Comparison of ENCODE assay signal across 2 cellular contexts in genomic region chr4:105707783-105708182, GRCh38.
TF ChIP-seq lines count a peak whose summit lies in the region.

No MANE protein-coding gene starts in this region.

TF ChIP-seq in SK-N-SH, 30 proteins besides CTCF, POLR2A, EP300 and RAD21 (continued from another document):
- TF ChIP-seq, protein P1, sequence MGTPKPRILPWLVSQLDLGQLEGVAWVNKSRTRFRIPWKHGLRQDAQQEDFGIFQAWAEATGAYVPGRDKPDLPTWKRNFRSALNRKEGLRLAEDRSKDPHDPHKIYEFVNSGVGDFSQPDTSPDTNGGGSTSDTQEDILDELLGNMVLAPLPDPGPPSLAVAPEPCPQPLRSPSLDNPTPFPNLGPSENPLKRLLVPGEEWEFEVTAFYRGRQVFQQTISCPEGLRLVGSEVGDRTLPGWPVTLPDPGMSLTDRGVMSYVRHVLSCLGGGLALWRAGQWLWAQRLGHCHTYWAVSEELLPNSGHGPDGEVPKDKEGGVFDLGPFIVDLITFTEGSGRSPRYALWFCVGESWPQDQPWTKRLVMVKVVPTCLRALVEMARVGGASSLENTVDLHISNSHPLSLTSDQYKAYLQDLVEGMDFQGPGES (IDR thresholded peaks at IDR 0.05; ENCODE audit: low read depth, low read length): no peak
TF ChIP-seq in SK-N-SH: peak in this region for 0.

TF ChIP-seq in SK-N-SH treated with all-trans-retinoic acid at 6 μM for 48 hours, 23 proteins besides CTCF, POLR2A, EP300 and RAD21 (continued from another document):
- TF ChIP-seq TSHZ2 (CRISPR knock-in tag; IDR thresholded peaks at IDR 0.05) (no peak), SNAI2 (CRISPR knock-in tag; IDR thresholded peaks at IDR 0.05) (no peak)
